1 cellular context compared by ENCODE assay signal in genomic region chr14:56217380-56218045, GRCh38.
TF ChIP-seq lines count a peak whose summit lies in the region.

No MANE protein-coding gene starts in this region.

TF ChIP-seq in IMR-90, 13 proteins besides CTCF, POLR2A, EP300 and RAD21:
- TF ChIP-seq USF2 (IDR thresholded peaks at IDR 0.05; ENCODE audit: low read depth, low read length) = no peak
- no peak for TF ChIP-seq CEBPB (IDR thresholded peaks at IDR 0.05; ENCODE audit: low read depth, low read length)
- no peak for TF ChIP-seq ELK1 (IDR thresholded peaks at IDR 0.05; ENCODE audit: borderline replicate concordance, low read depth, low read length)
- no peak for TF ChIP-seq BHLHE40 (IDR thresholded peaks at IDR 0.05; ENCODE audit: low read depth, low read length)
- no peak for TF ChIP-seq MAFK (IDR thresholded peaks at IDR 0.05; ENCODE audit: low read depth, low read length)
- TF ChIP-seq RCOR1 (IDR thresholded peaks at IDR 0.05; ENCODE audit: insufficient replicate concordance, low read length) = no peak
- TF ChIP-seq MAZ (IDR thresholded peaks at IDR 0.05; ENCODE audit: borderline replicate concordance, low read depth, low read length) = no peak
- no peak for TF ChIP-seq CHD1 (IDR thresholded peaks at IDR 0.05; ENCODE audit: low read depth, low read length)
